ENCODE assay signal across 1 cellular context in the genomic region with DNA sequence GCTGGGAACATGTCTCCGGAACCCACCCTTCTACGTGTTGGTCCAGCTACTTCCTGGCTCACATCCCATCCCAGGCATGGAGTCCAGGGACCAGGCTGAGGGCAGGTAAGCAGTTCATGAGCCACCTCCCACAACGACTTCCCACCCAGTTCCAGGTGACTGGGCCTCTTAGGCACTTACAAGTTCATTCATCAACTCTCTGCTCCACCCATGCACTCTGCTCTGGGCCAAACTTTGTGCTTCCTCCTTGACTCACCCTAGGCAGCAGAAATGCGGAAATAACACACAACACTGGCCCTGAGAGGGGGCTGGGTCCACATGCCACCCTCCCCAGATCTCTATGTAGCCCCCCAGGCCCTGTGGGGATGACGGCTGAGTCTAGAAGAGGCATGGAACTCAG.
TF ChIP-seq lines count a peak whose summit lies in the region.

No MANE protein-coding gene starts in this region.

TF ChIP-seq in SK-N-SH, 30 proteins besides CTCF, POLR2A, EP300 and RAD21 (continued from another document):
- TF ChIP-seq, protein P1, sequence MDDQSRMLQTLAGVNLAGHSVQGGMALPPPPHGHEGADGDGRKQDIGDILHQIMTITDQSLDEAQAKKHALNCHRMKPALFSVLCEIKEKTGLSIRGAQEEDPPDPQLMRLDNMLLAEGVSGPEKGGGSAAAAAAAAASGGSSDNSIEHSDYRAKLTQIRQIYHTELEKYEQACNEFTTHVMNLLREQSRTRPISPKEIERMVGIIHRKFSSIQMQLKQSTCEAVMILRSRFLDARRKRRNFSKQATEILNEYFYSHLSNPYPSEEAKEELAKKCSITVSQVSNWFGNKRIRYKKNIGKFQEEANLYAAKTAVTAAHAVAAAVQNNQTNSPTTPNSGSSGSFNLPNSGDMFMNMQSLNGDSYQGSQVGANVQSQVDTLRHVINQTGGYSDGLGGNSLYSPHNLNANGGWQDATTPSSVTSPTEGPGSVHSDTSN (IDR thresholded peaks at IDR 0.05): no peak
- TF ChIP-seq GATA2 (CRISPR knock-in tag; IDR thresholded peaks at IDR 0.05) (no peak), TCF12 (IDR thresholded peaks at IDR 0.05) (no peak), FOSL2 (IDR thresholded peaks at IDR 0.05; ENCODE audit: borderline replicate concordance, low read depth) (no peak), JUND (IDR thresholded peaks at IDR 0.05) (no peak)
